In the genomic region with DNA sequence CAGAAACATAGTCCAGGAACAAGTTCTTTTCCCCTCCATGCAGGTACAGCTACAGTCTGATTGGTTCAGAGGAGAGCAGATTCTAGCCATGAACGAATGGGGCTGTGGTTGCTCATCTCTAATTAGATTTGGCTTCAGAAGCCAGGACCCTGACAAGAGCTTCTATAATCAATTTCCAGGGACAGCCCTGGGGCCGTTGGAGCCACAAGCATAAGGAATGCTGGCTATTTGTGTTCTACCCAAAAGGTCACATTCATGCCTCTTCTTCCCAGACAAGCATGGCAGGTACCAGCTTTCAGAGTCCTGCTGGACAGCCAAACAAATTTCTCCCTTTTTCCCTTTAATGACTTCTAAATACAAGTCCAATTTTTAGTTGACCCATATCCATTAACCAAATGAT, we compare ENCODE assay signal across 1 cellular context.
TF ChIP-seq lines count a peak whose summit lies in the region.

No MANE protein-coding gene starts in this region.

TF ChIP-seq in IMR-90, 13 proteins besides CTCF, POLR2A, EP300 and RAD21 (continued from another document):
- no peak for TF ChIP-seq NFE2L2 (IDR thresholded peaks at IDR 0.05; ENCODE audit: low read depth, low read length)
- no peak for TF ChIP-seq CHD1 (IDR thresholded peaks at IDR 0.05; ENCODE audit: low read depth, low read length)
- TF ChIP-seq MAFK (IDR thresholded peaks at IDR 0.05; ENCODE audit: low read depth, low read length), result no peak
- TF ChIP-seq, protein P1, sequence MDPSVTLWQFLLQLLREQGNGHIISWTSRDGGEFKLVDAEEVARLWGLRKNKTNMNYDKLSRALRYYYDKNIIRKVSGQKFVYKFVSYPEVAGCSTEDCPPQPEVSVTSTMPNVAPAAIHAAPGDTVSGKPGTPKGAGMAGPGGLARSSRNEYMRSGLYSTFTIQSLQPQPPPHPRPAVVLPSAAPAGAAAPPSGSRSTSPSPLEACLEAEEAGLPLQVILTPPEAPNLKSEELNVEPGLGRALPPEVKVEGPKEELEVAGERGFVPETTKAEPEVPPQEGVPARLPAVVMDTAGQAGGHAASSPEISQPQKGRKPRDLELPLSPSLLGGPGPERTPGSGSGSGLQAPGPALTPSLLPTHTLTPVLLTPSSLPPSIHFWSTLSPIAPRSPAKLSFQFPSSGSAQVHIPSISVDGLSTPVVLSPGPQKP (IDR thresholded peaks at IDR 0.05; ENCODE audit: borderline replicate concordance, low read depth, low read length), result no peak
- no peak for TF ChIP-seq FOS (IDR thresholded peaks at IDR 0.05; ENCODE audit: low read depth, low read length)
- no peak for TF ChIP-seq MXI1 (IDR thresholded peaks at IDR 0.05; ENCODE audit: borderline replicate concordance, low read depth, low read length)
- no peak for TF ChIP-seq MAZ (IDR thresholded peaks at IDR 0.05; ENCODE audit: borderline replicate concordance, low read depth, low read length)
- TF ChIP-seq CEBPB (IDR thresholded peaks at IDR 0.05; ENCODE audit: low read depth, low read length), result no peak
- no peak for TF ChIP-seq RCOR1 (IDR thresholded peaks at IDR 0.05; ENCODE audit: insufficient replicate concordance, low read length)
- TF ChIP-seq, protein P2, sequence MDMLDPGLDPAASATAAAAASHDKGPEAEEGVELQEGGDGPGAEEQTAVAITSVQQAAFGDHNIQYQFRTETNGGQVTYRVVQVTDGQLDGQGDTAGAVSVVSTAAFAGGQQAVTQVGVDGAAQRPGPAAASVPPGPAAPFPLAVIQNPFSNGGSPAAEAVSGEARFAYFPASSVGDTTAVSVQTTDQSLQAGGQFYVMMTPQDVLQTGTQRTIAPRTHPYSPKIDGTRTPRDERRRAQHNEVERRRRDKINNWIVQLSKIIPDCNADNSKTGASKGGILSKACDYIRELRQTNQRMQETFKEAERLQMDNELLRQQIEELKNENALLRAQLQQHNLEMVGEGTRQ (IDR thresholded peaks at IDR 0.05; ENCODE audit: low read depth, low read length), result no peak
- no peak for TF ChIP-seq RFX5 (IDR thresholded peaks at IDR 0.05; ENCODE audit: low read depth, low read length)
